19 cellular contexts compared by ENCODE assay signal in genomic region chr4:59904331-59904730, GRCh38.
A peak's percentile ranks its signal among the peaks of the same experiment; 100 is the strongest.
DNase-seq lines count a peak whose midpoint lies in the region; ATAC-seq, FAIRE-seq and TF ChIP-seq lines count a peak whose summit lies in the region.
"Had no signal": no experiment of that assay in that cellular context is flagged by ENCODE, and none has a peak within 500 bp of the region (broad histone marks: within the 10 kb centered on the region; RNA-seq: fewer than 3 reads in every experiment).

No MANE protein-coding gene starts in this region.

- no peak overlapping the region for H3K4me3 ChIP-seq in keratinocyte (ENCODE audit: control insufficient read depth in 2 of 3, extremely low read depth in 1 of 3, insufficient read depth in 2 of 3, low read depth in 1 of 3, low read length in 3 of 3)
- H3K4me3 ChIP-seq: BLaER1, GM12878 had no signal

- dilution Hi-C loops in keratinocyte (cut with MboI; ENCODE audit: extremely low pct_ligation_motif_present, low sequenced_read_pairs), result no loop called here

- no peak overlapping the region for H3K4me2 ChIP-seq in keratinocyte (ENCODE audit: control insufficient read depth, extremely low read depth, insufficient read depth, low read depth, low read length)
- H3K4me2 ChIP-seq: BLaER1 had no signal

- DNase-seq in NCI-H226 (peak; percentile 77), astrocyte of the hippocampus (ENCODE audit: low read depth, low spot score) (peak; percentile 4), keratinocyte (ENCODE audit: low read depth, low spot score) (peak; percentile 13), type B pancreatic cell (ENCODE audit: extremely low spot score, unreplicated experiment) (no peak), posterior cingulate gyrus (no peak)
- DNase-seq in activated CD4-positive, alpha-beta T cell treated with anti-CD3 and anti-CD28 coated beads for 48 hours, result no peak
- DNase-seq: DMS153, GF-D8, NCI-H1105 treated with DMSO at 0.1 percent for 48 hours, NCI-H187, NCI-H2227 treated with DMSO at 0.1 percent for 48 hours, NCI-H524, NCI-H82 had no signal

- H3K36me3 Mint-ChIP-seq in type B pancreatic cell, result no peaks in the 10 kb centered on the region
- H3K36me3 Mint-ChIP-seq: CD4-positive, alpha-beta memory T cell had no signal

- H3K9ac ChIP-seq in keratinocyte (ENCODE audit: control insufficient read depth, extremely low read depth, insufficient read depth, low read length), result no peak overlapping the region
- H3K9ac ChIP-seq: BLaER1 had no signal

- no peaks in the 10 kb centered on the region for H3K27me3 Mint-ChIP-seq in type B pancreatic cell
- H3K27me3 Mint-ChIP-seq: CD4-positive, alpha-beta memory T cell had no signal

- no peaks in the 10 kb centered on the region for H3K4me1 Mint-ChIP-seq in type B pancreatic cell (ENCODE audit: unreplicated experiment)
- H3K4me1 Mint-ChIP-seq: CD4-positive, alpha-beta memory T cell had no signal

- no peaks in the 10 kb centered on the region for H3K9me1 ChIP-seq in keratinocyte (ENCODE audit: control insufficient read depth, extremely low read depth, insufficient read depth, low read length)

- H3K36me3 ChIP-seq in keratinocyte (ENCODE audit: control insufficient read depth in 2 of 2, extremely low read depth in 1 of 2, insufficient read depth in 2 of 2, low read length in 2 of 2), result no peaks in the 10 kb centered on the region
- H3K36me3 ChIP-seq: BLaER1 had no signal

- H4K20me1 ChIP-seq in keratinocyte (ENCODE audit: control insufficient read depth, extremely low read depth, insufficient read depth, low read length), result no peaks in the 10 kb centered on the region
- H4K20me1 ChIP-seq: BLaER1 had no signal

- no peaks in the 10 kb centered on the region for H3K9me3 Mint-ChIP-seq in type B pancreatic cell

- FAIRE-seq in keratinocyte (lab: Jason Lieb, UNC), result no peak
- FAIRE-seq: GM12878, GM19239, H1 had no signal

- no peak overlapping the region for H3K27ac ChIP-seq in keratinocyte (ENCODE audit: control insufficient read depth, insufficient read depth, low read length)
- H3K27ac ChIP-seq: BLaER1 had no signal

- H3K27me3 ChIP-seq in keratinocyte (ENCODE audit: control insufficient read depth, extremely low read depth, insufficient read depth, low read length), result no peaks in the 10 kb centered on the region
- H3K27me3 ChIP-seq: BLaER1 had no signal

- no peaks in the 10 kb centered on the region for H3K79me2 ChIP-seq in keratinocyte (ENCODE audit: control insufficient read depth, insufficient read depth, low read length)

- no peak overlapping the region for H2AFZ ChIP-seq in keratinocyte (ENCODE audit: control insufficient read depth, low read length)

- peaks cover 8% of the 10 kb centered on the region for H3K4me1 ChIP-seq in keratinocyte (ENCODE audit: control insufficient read depth, extremely low read depth, insufficient read depth, low read length)
- H3K4me1 ChIP-seq: BLaER1 had no signal

- H3K27ac Mint-ChIP-seq in type B pancreatic cell, result peak overlapping the region; percentile 29
- H3K27ac Mint-ChIP-seq: CD4-positive, alpha-beta memory T cell had no signal

- TF ChIP-seq CTCF in keratinocyte (optimal IDR thresholded peaks at IDR 0.05 in 1 of 3, IDR thresholded peaks at IDR 0.05 in 1 of 3, conservative IDR thresholded peaks at IDR 0.05 in 1 of 3; ENCODE audit: extremely low read depth in 1 of 3, insufficient read depth in 2 of 3, low read length in 3 of 3) (no peak), type B pancreatic cell (conservative IDR thresholded peaks at IDR 0.05) (no peak)

- no peak for ATAC-seq in GM21390 (IDR thresholded peaks at IDR 0.05; ENCODE audit: unreplicated experiment)
- ATAC-seq: GM12878 had no signal

- no peaks in the 10 kb centered on the region for H3K9me3 ChIP-seq in keratinocyte (ENCODE audit: control insufficient read depth, low read depth, low read length)
- H3K9me3 ChIP-seq: BLaER1 had no signal

- no peak overlapping the region for H3K4me3 Mint-ChIP-seq in type B pancreatic cell
- H3K4me3 Mint-ChIP-seq: CD4-positive, alpha-beta memory T cell had no signal

- intact Hi-C loops in posterior cingulate gyrus (cut with DNase I), result no loop called here

Comparison
In these comparisons a context has a peak if more than half of its experiments do, and no peak if none do; other contexts are left out.
1. DNase-seq: peak in NCI-H226 (single experiment), astrocyte of the hippocampus (single experiment) and keratinocyte (single experiment); none in type B pancreatic cell (single experiment), posterior cingulate gyrus (0 of 10) and activated CD4-positive, alpha-beta T cell treated with anti-CD3 and anti-CD28 coated beads for 48 hours (single experiment).